In the genomic region with DNA sequence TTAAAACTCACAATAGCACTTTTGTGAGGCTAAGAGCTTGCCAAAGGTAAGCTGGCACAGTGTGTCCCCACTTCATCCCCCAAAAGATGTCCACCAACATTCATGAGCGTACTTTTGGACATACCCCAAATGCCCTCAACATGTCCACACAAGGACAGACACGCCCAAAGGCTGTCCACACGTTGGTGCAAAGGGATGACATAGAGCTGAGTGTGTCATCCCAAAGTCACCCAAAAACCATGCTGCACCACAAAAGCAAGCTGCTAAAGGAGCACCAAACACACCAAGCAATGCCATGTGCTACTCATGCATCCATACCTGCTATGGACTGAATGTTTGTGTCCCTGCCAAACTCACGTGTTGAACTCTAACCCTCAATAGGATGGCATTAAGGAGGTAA, we compare ENCODE assay signal across 17 cellular contexts. TPM values are rescaled to one million over a fixed set of nuclear protein-coding genes. Genes with fewer than 3 reads are reported as not detected.
DNase-seq lines count a peak whose midpoint lies in the region; ATAC-seq, FAIRE-seq and TF ChIP-seq lines count a peak whose summit lies in the region.
"Had no signal": no experiment of that assay in that cellular context is flagged by ENCODE, and none has a peak within 500 bp of the region (broad histone marks: within the 10 kb centered on the region; RNA-seq: fewer than 3 reads in every experiment).

No MANE protein-coding gene starts in this region.

- H2BK5ac ChIP-seq in H1 (ENCODE audit: low read depth, low read length), result no peak overlapping the region

- no peak overlapping the region for H3K4ac ChIP-seq in H1 (replicated peaks; ENCODE audit: insufficient read length, low read depth, low read length)

- no peaks in the 10 kb centered on the region for H3K27me3 ChIP-seq in CD8-positive, alpha-beta memory T cell (ENCODE audit: insufficient read depth, low read length, poor library complexity, severe bottlenecking)
- H3K27me3 ChIP-seq in H1 (replicated peaks in 1 of 4; ENCODE audit: control insufficient read depth in 3 of 4, extremely low read depth in 1 of 4, insufficient read depth in 3 of 4, low read length in 3 of 4), result no peaks in the 10 kb centered on the region
- no peaks in the 10 kb centered on the region for H3K27me3 ChIP-seq in naive thymus-derived CD4-positive, alpha-beta T cell (ENCODE audit: control insufficient read depth in 2 of 2, insufficient read depth in 2 of 2, low read length in 2 of 2)
- no peaks in the 10 kb centered on the region for H3K27me3 ChIP-seq in brain microvascular endothelial cell (replicated peaks)

- no peak overlapping the region for H3K27ac Mint-ChIP-seq in activated T-cell treated with anti-CD3 and anti-CD28 coated beads, Interleukin-2, amount 50 U/mL, for 24 hours
- H3K27ac Mint-ChIP-seq in CD8-positive, alpha-beta memory T cell, result peak overlapping the region; percentile 49 to 89 (median 60)
- H3K27ac Mint-ChIP-seq in naive thymus-derived CD4-positive, alpha-beta T cell, result peak overlapping the region in 7 of 9 donors; percentile 30 to 83 (median 56)

- DNase-seq in activated T-cell treated with anti-CD3 and anti-CD28 coated beads, Interleukin-2, amount 50 U/mL, for 24 hours, result peak; percentile 25
- DNase-seq in activated T-cell treated with anti-CD3 and anti-CD28 coated beads, Interleukin-2, amount 50 U/mL, for 1 hour, result no peak
- DNase-seq in CD8-positive, alpha-beta memory T cell, result no peak
- DNase-seq in H1 (ENCODE audit: low read depth in 1 of 2, low spot score in 2 of 2) (no peak), SK-N-DZ (ENCODE audit: low spot score) (no peak), brain microvascular endothelial cell (no peak), HCEC 1CT (no peak)
- no peak for DNase-seq in naive thymus-derived CD4-positive, alpha-beta T cell
- DNase-seq: DMS79, NCI-H1417 treated with DMSO at 0.1 percent for 48 hours, NCI-H1930, NCI-H345, NCI-H524 treated with DMSO at 0.1 percent for 48 hours, PC-3, RPMI8226 had no signal

- no peak for ATAC-seq in naive thymus-derived CD4-positive, alpha-beta T cell
- ATAC-seq: PC-3 had no signal

- H3K36me3 ChIP-seq in CD8-positive, alpha-beta memory T cell (ENCODE audit: insufficient read depth, low read length), result peaks cover 13% of the 10 kb centered on the region
- H3K36me3 ChIP-seq in H1 (ENCODE audit: control insufficient read depth in 2 of 4, insufficient read depth in 4 of 4, low read length in 3 of 4) (peaks cover 0 to 5% (median 0%) of the 10 kb centered on the region in 4 experiments; a peak in 1 of 8 replicates), brain microvascular endothelial cell (replicated peaks) (peaks cover 8% of the 10 kb centered on the region)
- H3K36me3 ChIP-seq in naive thymus-derived CD4-positive, alpha-beta T cell (ENCODE audit: control insufficient read depth in 2 of 3, insufficient read depth in 3 of 3, low read length in 3 of 3), result peaks cover 3 to 21% (median 8%) of the 10 kb centered on the region in 3 experiments

- H2AFZ ChIP-seq in H1 (ENCODE audit: low read length), result no peak overlapping the region

- no peak for TF ChIP-seq POLR2A in H1 (IDR thresholded peaks at IDR 0.05; ENCODE audit: control extremely low read depth in 1 of 2, low read depth in 2 of 2, low read length in 2 of 2)

- no peaks in the 10 kb centered on the region for H4K20me1 ChIP-seq in H1 (replicated peaks in 1 of 2; ENCODE audit: control insufficient read depth in 1 of 2, insufficient read depth in 2 of 2, low read length in 2 of 2)

- H3K79me1 ChIP-seq in H1 (ENCODE audit: low read depth, low read length), result no peaks in the 10 kb centered on the region

- FAIRE-seq in H1 (lab: Jason Lieb, UNC), result no peak
- FAIRE-seq: H54 had no signal

- no peak overlapping the region for H3K18ac ChIP-seq in H1 (ENCODE audit: extremely low read depth, low read length)

- H3K27me3 Mint-ChIP-seq in activated T-cell treated with anti-CD3 and anti-CD28 coated beads, Interleukin-2, amount 50 U/mL, for 24 hours, result no peaks in the 10 kb centered on the region
- peaks cover 0 to 2% of the 10 kb centered on the region in 2 donors for H3K27me3 Mint-ChIP-seq in CD8-positive, alpha-beta memory T cell
- no peaks in the 10 kb centered on the region for H3K27me3 Mint-ChIP-seq in naive thymus-derived CD4-positive, alpha-beta T cell

- 0 out of 2 replicates have a peak overlapping the region, but pooled peaks have one; percentile 66 for H2BK20ac ChIP-seq in H1 (ENCODE audit: low read length)

- no peak overlapping the region for H3K4me3 ChIP-seq in CD8-positive, alpha-beta memory T cell (ENCODE audit: low read length)
- H3K4me3 ChIP-seq in H1 (ENCODE audit: extremely low read depth in 1 of 4, insufficient read depth in 2 of 4, low read depth in 3 of 4, low read length in 4 of 4) (no peak overlapping the region), brain microvascular endothelial cell (ENCODE audit: low read depth, low read length) (no peak overlapping the region)
- H3K4me3 ChIP-seq in naive thymus-derived CD4-positive, alpha-beta T cell (ENCODE audit: low read length), result no peak overlapping the region

- no peak overlapping the region for H2BK120ac ChIP-seq in H1 (replicated peaks; ENCODE audit: low read depth, low read length)

- no peak overlapping the region for H3K14ac ChIP-seq in H1 (ENCODE audit: insufficient read length)

- H3K9ac ChIP-seq in H1 (replicated peaks in 1 of 4; ENCODE audit: extremely low read depth in 1 of 4, low read depth in 3 of 4, low read length in 3 of 4), result no peak overlapping the region
- H3K9ac ChIP-seq: KMS-11 had no signal

- CTCF ChIA-PET in CD8-positive, alpha-beta memory T cell (lab: Charles Lee), result interaction anchor here (1.0 to 4.1 kb wide), 4 partner anchors 18 to 104 kb away, joined by 3 to 29 read pairs (median 5); no protein-coding TSS in a partner anchor
- CTCF ChIA-PET in H1 (lab: Charles Lee; ENCODE audit: partially characterized antibody), result interaction anchor here (0.8 to 1.7 kb wide), 3 partner anchors 12 to 169 kb away, joined by 3 to 4 read pairs (median 4); no protein-coding TSS in a partner anchor
- CTCF ChIA-PET in naive thymus-derived CD4-positive, alpha-beta T cell (lab: Charles Lee), result interaction anchor here (0.8 to 2.7 kb wide), 2 partner anchors 19 to 50 kb away, joined by 3 to 9 read pairs; no protein-coding TSS in a partner anchor

- no peaks in the 10 kb centered on the region for H3K9me3 Mint-ChIP-seq in activated T-cell treated with anti-CD3 and anti-CD28 coated beads, Interleukin-2, amount 50 U/mL, for 24 hours
- no peaks in the 10 kb centered on the region for H3K9me3 Mint-ChIP-seq in CD8-positive, alpha-beta memory T cell
- H3K9me3 Mint-ChIP-seq in naive thymus-derived CD4-positive, alpha-beta T cell, result peaks cover 0 to 5% (median 0%) of the 10 kb centered on the region in 11 donors

- no peak for TF ChIP-seq RAD21 in H1 (IDR thresholded peaks at IDR 0.05 in 1 of 2, conservative IDR thresholded peaks at IDR 0.05 in 1 of 2; ENCODE audit: low read depth in 2 of 2, low read length in 2 of 2)

- peak overlapping the region; percentile 48; the same call in 1 of the 2 replicates for H4K8ac ChIP-seq in H1 (ENCODE audit: extremely low read depth, insufficient read depth, low read length)

- TF ChIP-seq CTCF in H1 (IDR thresholded peaks at IDR 0.05; ENCODE audit: control extremely low read depth in 1 of 3, insufficient read depth in 1 of 3, low read depth in 1 of 3, low read length in 3 of 3) (no peak), brain microvascular endothelial cell (IDR thresholded peaks at IDR 0.05; ENCODE audit: low read depth, low read length, missing control alignments) (no peak)

- H4K5ac ChIP-seq in H1 (ENCODE audit: insufficient read length, low read depth, low read length), result no peak overlapping the region

- H3K79me2 ChIP-seq in H1 (ENCODE audit: control insufficient read depth in 1 of 2, insufficient read depth in 2 of 2, low read length in 2 of 2), result no peaks in the 10 kb centered on the region

- intact Hi-C loops in naive thymus-derived CD4-positive, alpha-beta T cell (cut with micrococcal nuclease), result no loop called here

- H3K23me2 ChIP-seq in H1 (ENCODE audit: low read depth, low read length), result no peaks in the 10 kb centered on the region

- H2AK5ac ChIP-seq in H1 (ENCODE audit: low read depth, low read length), result no peak overlapping the region

- peaks cover 48% of the 10 kb centered on the region for H3K4me1 Mint-ChIP-seq in activated T-cell treated with anti-CD3 and anti-CD28 coated beads, Interleukin-2, amount 50 U/mL, for 24 hours (ENCODE audit: low read depth)
- H3K4me1 Mint-ChIP-seq in CD8-positive, alpha-beta memory T cell, result peaks cover 65 to 84% (median 74%) of the 10 kb centered on the region in 3 donors
- H3K4me1 Mint-ChIP-seq in naive thymus-derived CD4-positive, alpha-beta T cell, result peaks cover 31 to 66% (median 51%) of the 10 kb centered on the region in 7 donors

- peaks cover 47% of the 10 kb centered on the region for H3K4me1 ChIP-seq in CD8-positive, alpha-beta memory T cell (ENCODE audit: insufficient read depth, low read length)
- H3K4me1 ChIP-seq in H1 (replicated peaks in 1 of 4; ENCODE audit: control insufficient read depth in 3 of 4, insufficient read depth in 4 of 4, low read length in 3 of 4), result peaks cover 0 to 4% (median 0%) of the 10 kb centered on the region in 4 experiments; a peak in 1 of 7 replicates
- H3K4me1 ChIP-seq in naive thymus-derived CD4-positive, alpha-beta T cell (ENCODE audit: control insufficient read depth in 2 of 2, insufficient read depth in 2 of 2, low read length in 2 of 2), result peaks cover 35 to 46% of the 10 kb centered on the region in 2 donors

- in situ Hi-C loops in brain microvascular endothelial cell (cut with HindIII; ENCODE audit: low pct_ligation_motif_present, low sequenced_read_pairs), result no loop called here

- H4K91ac ChIP-seq in H1 (replicated peaks; ENCODE audit: insufficient read length, low read length), result no peak overlapping the region

- POLR2A ChIA-PET in CD8-positive, alpha-beta memory T cell (lab: Charles Lee), result interaction anchor here (0.9 kb wide), 2 partner anchors 50 to 58 kb away, joined by 3 to 6 read pairs; partner anchors contain the start of gene KLF13
- POLR2A ChIA-PET in H1 (lab: Charles Lee; ENCODE audit: partially characterized antibody), result no interaction called here
- POLR2A ChIA-PET in naive thymus-derived CD4-positive, alpha-beta T cell (lab: Charles Lee), result interaction anchor here (0.8 to 3.6 kb wide), 4 partner anchors 7 to 120 kb away, joined by 3 to 11 read pairs (median 8); no protein-coding TSS in a partner anchor

- H3K23ac ChIP-seq in H1 (ENCODE audit: insufficient read length), result no peak overlapping the region

- no peak overlapping the region for H3K4me2 ChIP-seq in H1 (ENCODE audit: insufficient read depth in 1 of 2, low read depth in 2 of 2, low read length in 2 of 2)
- H3K4me2 ChIP-seq: KMS-11 had no signal

- WGBS in H1 (ENCODE audit: extremely low coverage in 1 of 2, insufficient coverage in 1 of 2, insufficient read length in 1 of 2, insufficient replicate concordance in 2 of 2, low coverage in 1 of 2, low lambda C conversion rate in 2 of 2, missing lambda C conversion rate in 1 of 2), 2 experiments, result 89% methylated on average over 4 of the region's 4 CpGs; no CpG with 5 or more reads in 1 of the 2 experiments

- no peak overlapping the region for H3K56ac ChIP-seq in H1 (replicated peaks; ENCODE audit: insufficient read length, low read depth, low read length)

- no peak overlapping the region for H2BK15ac ChIP-seq in H1 (ENCODE audit: low read length)

- no peaks in the 10 kb centered on the region for H3K9me3 ChIP-seq in CD8-positive, alpha-beta memory T cell (ENCODE audit: low read length)
- no peaks in the 10 kb centered on the region for H3K9me3 ChIP-seq in H1 (ENCODE audit: insufficient read depth in 2 of 2, low read depth in 1 of 2, low read length in 1 of 2)
- no peaks in the 10 kb centered on the region for H3K9me3 ChIP-seq in naive thymus-derived CD4-positive, alpha-beta T cell (ENCODE audit: control insufficient read depth in 2 of 3, low read length in 3 of 3)

- H3K27ac ChIP-seq in CD8-positive, alpha-beta memory T cell (ENCODE audit: low read depth, low read length), result no peak overlapping the region
- H3K27ac ChIP-seq in H1 (ENCODE audit: low read depth, low read length), result no peak overlapping the region
- H3K27ac ChIP-seq in naive thymus-derived CD4-positive, alpha-beta T cell (ENCODE audit: low read depth, low read length), result no peak overlapping the region
- H3K27ac ChIP-seq in brain microvascular endothelial cell, result no peak overlapping the region
- H3K27ac ChIP-seq: KMS-11 had no signal

- no peak for TF ChIP-seq EP300 in H1 (IDR thresholded peaks at IDR 0.05; ENCODE audit: borderline replicate concordance in 1 of 2, low read depth in 2 of 2, low read length in 2 of 2)

- peaks cover 22% of the 10 kb centered on the region for H3K36me3 Mint-ChIP-seq in activated T-cell treated with anti-CD3 and anti-CD28 coated beads, Interleukin-2, amount 50 U/mL, for 24 hours (ENCODE audit: low read depth)
- H3K36me3 Mint-ChIP-seq in CD8-positive, alpha-beta memory T cell, result peaks cover 4 to 36% (median 13%) of the 10 kb centered on the region in 3 donors
- H3K36me3 Mint-ChIP-seq in naive thymus-derived CD4-positive, alpha-beta T cell, result peaks cover 5 to 52% (median 17%) of the 10 kb centered on the region in 5 donors

- H2BK12ac ChIP-seq in H1 (ENCODE audit: low read depth, low read length), result 0 out of 2 replicates have a peak overlapping the region, but pooled peaks have one; percentile 0

- no peak overlapping the region for H3K4me3 Mint-ChIP-seq in activated T-cell treated with anti-CD3 and anti-CD28 coated beads, Interleukin-2, amount 50 U/mL, for 24 hours
- peak overlapping the region in 1 of 7 donors; percentile 2 for H3K4me3 Mint-ChIP-seq in CD8-positive, alpha-beta memory T cell
- no peak overlapping the region for H3K4me3 Mint-ChIP-seq in naive thymus-derived CD4-positive, alpha-beta T cell

RNA-seq across cellular contexts. Expression of gene KLF13, which starts 57.9 kb away (rescaled TPM):
- 100 to 1,000 TPM; 145 to 147 TPM for total RNA-seq in CD8-positive, alpha-beta memory T cell
- polyA plus RNA-seq in CD8-positive, alpha-beta memory T cell, result 109 TPM
- total RNA-seq in H1 (2021; fragmentation: NEBNext Ultra II Directional; extraction: Animal tissue kit (Norgen Biotek cat#: 25700)), result 32.4 and 33.4 TPM in 2 replicates
- 15.7 and 18.3 TPM in 2 replicates for polyA plus RNA-seq in H1 (2011; rRNA removed)
- 16.2 TPM for polyA plus RNA-seq in H1 (2011; cell fraction: cytosol; rRNA removed)
- 17.3 TPM for polyA plus RNA-seq in H1 (2011; cell fraction: nucleus; rRNA removed)
- 21.5 to 39.3 TPM (median 24.4 TPM) in 4 replicates for polyA plus RNA-seq in H1 (2012, experiment 1 of 2)
- 13.0 TPM for polyA plus RNA-seq in H1 (2012, experiment 2 of 2)
- polyA plus RNA-seq in H1 (2013, experiment 1 of 2), result 34.5 TPM
- polyA plus RNA-seq in H1 (2013, experiment 2 of 2), result 37.8 TPM
- 15.4 and 21.4 TPM in 2 replicates for polyA minus RNA-seq in H1 (2011; rRNA and poly(A)+ RNA removed)
- 21.7 TPM for polyA minus RNA-seq in H1 (2011; cell fraction: cytosol; rRNA and poly(A)+ RNA removed)
- 10.9 TPM for polyA minus RNA-seq in H1 (2011; cell fraction: nucleus; rRNA and poly(A)+ RNA removed)
- total RNA-seq in naive thymus-derived CD4-positive, alpha-beta T cell, result 100 to 1,000 TPM; 175 to 256 (median 199) TPM
- 10 to 100 TPM; 42.4 to 53.7 TPM for polyA plus RNA-seq in naive thymus-derived CD4-positive, alpha-beta T cell
- polyA plus RNA-seq in SK-N-DZ (2014; cell fraction: cytosol; rRNA removed), result 65.3 and 76.1 TPM in 2 replicates
- polyA plus RNA-seq in SK-N-DZ (2014; cell fraction: nucleus; rRNA removed), result 26.8 and 37.7 TPM in 2 replicates
